In the genomic region with DNA sequence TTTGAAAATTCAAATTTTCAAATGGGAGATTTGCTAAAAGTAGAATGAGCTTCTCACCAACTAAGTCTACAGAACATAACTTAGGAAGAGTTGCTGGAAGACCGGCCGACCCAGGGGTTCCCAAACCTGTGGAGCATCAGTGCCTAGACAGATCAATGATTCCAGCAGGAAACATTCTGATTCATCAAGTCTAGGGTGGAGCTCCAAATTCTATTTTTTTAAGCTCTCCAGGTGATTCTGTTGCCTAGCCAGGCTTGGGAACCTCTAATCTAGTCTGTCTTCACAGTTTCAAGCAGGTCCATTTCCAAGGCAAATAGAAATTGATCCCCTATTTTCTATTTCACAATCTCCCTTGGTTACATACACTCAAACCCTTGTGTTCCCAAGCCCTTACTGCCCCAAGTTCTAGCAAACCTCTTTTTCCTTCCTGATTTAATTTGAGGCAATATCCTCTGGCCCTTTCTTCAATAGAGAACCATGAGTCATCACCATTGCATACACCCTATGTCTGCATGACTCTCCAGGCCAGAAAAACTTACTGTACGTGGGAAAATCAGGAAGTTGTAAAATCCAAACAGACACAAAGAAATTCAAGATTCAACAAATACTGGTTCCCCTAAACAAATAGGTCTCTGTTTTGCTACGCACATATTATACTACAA, we compare ENCODE assay signal across 1 cellular context.
TF ChIP-seq lines count a peak whose summit lies in the region.

No MANE protein-coding gene starts in this region.

TF ChIP-seq in HepG2, 621 proteins besides CTCF, POLR2A, EP300 and RAD21 (continued from another document and continues in another):
- TF ChIP-seq ELF3 (CRISPR knock-in tag; IDR thresholded peaks at IDR 0.05) (peak; percentile 86), SIX1 (CRISPR knock-in tag; IDR thresholded peaks at IDR 0.05; ENCODE audit: borderline replicate concordance) (0 out of 2 replicates have a peak, but pooled peaks have one; percentile 13), ZNF484 (CRISPR knock-in tag; IDR thresholded peaks at IDR 0.05; ENCODE audit: borderline replicate concordance, low read depth) (no peak), ZNF644 (CRISPR knock-in tag; IDR thresholded peaks at IDR 0.05; ENCODE audit: low read depth) (peak; percentile 47; the same call in 1 of the 2 replicates), FOXA3 (CRISPR knock-in tag; IDR thresholded peaks at IDR 0.05) (peak; percentile 58), FOXK1 (CRISPR knock-in tag; IDR thresholded peaks at IDR 0.05; ENCODE audit: borderline replicate concordance, low read depth) (peak; percentile 20; the same call in 1 of the 2 replicates), FOXA1 (IDR thresholded peaks at IDR 0.05) (no peak), FOXA1 (CRISPR knock-in tag; IDR thresholded peaks at IDR 0.05) (0 out of 2 replicates have a peak, but pooled peaks have one; percentile 3), AGO1 (IDR thresholded peaks at IDR 0.05; ENCODE audit: low read depth, low read length, poor library complexity, severe bottlenecking) (no peak), THAP11 (CRISPR knock-in tag; IDR thresholded peaks at IDR 0.05) (0 out of 2 replicates have a peak, but pooled peaks have one; percentile 22), MIXL1 (CRISPR knock-in tag; IDR thresholded peaks at IDR 0.05) (0 out of 2 replicates have a peak, but pooled peaks have one; percentile 50), FIP1L1 (IDR thresholded peaks at IDR 0.05; ENCODE audit: borderline replicate concordance, insufficient read depth, low read depth, low read length) (no peak), SOX13 (IDR thresholded peaks at IDR 0.05) (no peak), SOX13 (CRISPR knock-in tag; conservative IDR thresholded peaks at IDR 0.05 in 1 of 2, IDR thresholded peaks at IDR 0.05 in 1 of 2) (peak in 1 of 2 experiments; percentile 21; a peak in 1 of 4 replicates), ZBTB7B (CRISPR knock-in tag; IDR thresholded peaks at IDR 0.05) (no peak), ZNF788 (CRISPR knock-in tag; IDR thresholded peaks at IDR 0.05; ENCODE audit: borderline replicate concordance) (no peak), KLF16 (CRISPR knock-in tag; IDR thresholded peaks at IDR 0.05) (peak in 1 of 2 experiments; percentile 66; a peak in 1 of 4 replicates), GATAD2A (CRISPR knock-in tag; IDR thresholded peaks at IDR 0.05) (peak; percentile 85), POGZ (CRISPR knock-in tag; IDR thresholded peaks at IDR 0.05) (0 out of 2 replicates have a peak, but pooled peaks have one; percentile 38), ZNF383 (CRISPR knock-in tag; IDR thresholded peaks at IDR 0.05; ENCODE audit: borderline replicate concordance) (no peak), KDM5A (IDR thresholded peaks at IDR 0.05; ENCODE audit: borderline replicate concordance, low read length) (no peak), ZNF556 (CRISPR knock-in tag; IDR thresholded peaks at IDR 0.05; ENCODE audit: borderline replicate concordance) (no peak), CHD4 (IDR thresholded peaks at IDR 0.05; ENCODE audit: borderline replicate concordance, low read length) (no peak), DNMT3B (CRISPR knock-in tag; conservative IDR thresholded peaks at IDR 0.05) (0 out of 2 replicates have a peak, but pooled peaks have one; percentile 26), JUND (CRISPR knock-in tag; IDR thresholded peaks at IDR 0.05) (0 out of 2 replicates have a peak, but pooled peaks have one; percentile 36), BCL6 (CRISPR knock-in tag; IDR thresholded peaks at IDR 0.05) (peak; percentile 59), ARHGAP35 (CRISPR knock-in tag; IDR thresholded peaks at IDR 0.05; ENCODE audit: borderline replicate concordance) (no peak), MAFG (CRISPR knock-in tag; IDR thresholded peaks at IDR 0.05) (no peak), ZNF598 (CRISPR knock-in tag; IDR thresholded peaks at IDR 0.05; ENCODE audit: borderline replicate concordance) (no peak), AGO2 (optimal IDR thresholded peaks at IDR 0.05; ENCODE audit: low read depth, low read length) (no peak), KDM2A (CRISPR knock-in tag; IDR thresholded peaks at IDR 0.05; ENCODE audit: borderline replicate concordance, low read depth) (no peak), RCOR2 (CRISPR knock-in tag; IDR thresholded peaks at IDR 0.05) (peak; percentile 58; the same call in 1 of the 2 replicates), FOXO1 (CRISPR knock-in tag; IDR thresholded peaks at IDR 0.05) (no peak), MEIS2 (CRISPR knock-in tag; IDR thresholded peaks at IDR 0.05) (no peak), CEBPB (IDR thresholded peaks at IDR 0.05; ENCODE audit: borderline replicate concordance, low read depth, low read length) (peak; percentile 76)
- TF ChIP-seq, protein P1, sequence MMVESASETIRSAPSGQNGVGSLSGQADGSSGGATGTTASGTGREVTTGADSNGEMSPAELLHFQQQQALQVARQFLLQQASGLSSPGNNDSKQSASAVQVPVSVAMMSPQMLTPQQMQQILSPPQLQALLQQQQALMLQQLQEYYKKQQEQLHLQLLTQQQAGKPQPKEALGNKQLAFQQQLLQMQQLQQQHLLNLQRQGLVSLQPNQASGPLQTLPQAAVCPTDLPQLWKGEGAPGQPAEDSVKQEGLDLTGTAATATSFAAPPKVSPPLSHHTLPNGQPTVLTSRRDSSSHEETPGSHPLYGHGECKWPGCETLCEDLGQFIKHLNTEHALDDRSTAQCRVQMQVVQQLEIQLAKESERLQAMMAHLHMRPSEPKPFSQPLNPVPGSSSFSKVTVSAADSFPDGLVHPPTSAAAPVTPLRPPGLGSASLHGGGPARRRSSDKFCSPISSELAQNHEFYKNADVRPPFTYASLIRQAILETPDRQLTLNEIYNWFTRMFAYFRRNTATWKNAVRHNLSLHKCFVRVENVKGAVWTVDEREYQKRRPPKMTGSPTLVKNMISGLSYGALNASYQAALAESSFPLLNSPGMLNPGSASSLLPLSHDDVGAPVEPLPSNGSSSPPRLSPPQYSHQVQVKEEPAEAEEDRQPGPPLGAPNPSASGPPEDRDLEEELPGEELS (CRISPR knock-in tag; IDR thresholded peaks at IDR 0.05), result peak; percentile 35; the same call in 1 of the 2 replicates
- TF ChIP-seq, protein P2, sequence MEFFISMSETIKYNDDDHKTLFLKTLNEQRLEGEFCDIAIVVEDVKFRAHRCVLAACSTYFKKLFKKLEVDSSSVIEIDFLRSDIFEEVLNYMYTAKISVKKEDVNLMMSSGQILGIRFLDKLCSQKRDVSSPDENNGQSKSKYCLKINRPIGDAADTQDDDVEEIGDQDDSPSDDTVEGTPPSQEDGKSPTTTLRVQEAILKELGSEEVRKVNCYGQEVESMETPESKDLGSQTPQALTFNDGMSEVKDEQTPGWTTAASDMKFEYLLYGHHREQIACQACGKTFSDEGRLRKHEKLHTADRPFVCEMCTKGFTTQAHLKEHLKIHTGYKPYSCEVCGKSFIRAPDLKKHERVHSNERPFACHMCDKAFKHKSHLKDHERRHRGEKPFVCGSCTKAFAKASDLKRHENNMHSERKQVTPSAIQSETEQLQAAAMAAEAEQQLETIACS (CRISPR knock-in tag; IDR thresholded peaks at IDR 0.05), result no peak
- TF ChIP-seq, protein P3, sequence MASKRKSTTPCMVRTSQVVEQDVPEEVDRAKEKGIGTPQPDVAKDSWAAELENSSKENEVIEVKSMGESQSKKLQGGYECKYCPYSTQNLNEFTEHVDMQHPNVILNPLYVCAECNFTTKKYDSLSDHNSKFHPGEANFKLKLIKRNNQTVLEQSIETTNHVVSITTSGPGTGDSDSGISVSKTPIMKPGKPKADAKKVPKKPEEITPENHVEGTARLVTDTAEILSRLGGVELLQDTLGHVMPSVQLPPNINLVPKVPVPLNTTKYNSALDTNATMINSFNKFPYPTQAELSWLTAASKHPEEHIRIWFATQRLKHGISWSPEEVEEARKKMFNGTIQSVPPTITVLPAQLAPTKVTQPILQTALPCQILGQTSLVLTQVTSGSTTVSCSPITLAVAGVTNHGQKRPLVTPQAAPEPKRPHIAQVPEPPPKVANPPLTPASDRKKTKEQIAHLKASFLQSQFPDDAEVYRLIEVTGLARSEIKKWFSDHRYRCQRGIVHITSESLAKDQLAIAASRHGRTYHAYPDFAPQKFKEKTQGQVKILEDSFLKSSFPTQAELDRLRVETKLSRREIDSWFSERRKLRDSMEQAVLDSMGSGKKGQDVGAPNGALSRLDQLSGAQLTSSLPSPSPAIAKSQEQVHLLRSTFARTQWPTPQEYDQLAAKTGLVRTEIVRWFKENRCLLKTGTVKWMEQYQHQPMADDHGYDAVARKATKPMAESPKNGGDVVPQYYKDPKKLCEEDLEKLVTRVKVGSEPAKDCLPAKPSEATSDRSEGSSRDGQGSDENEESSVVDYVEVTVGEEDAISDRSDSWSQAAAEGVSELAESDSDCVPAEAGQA (IDR thresholded peaks at IDR 0.05; ENCODE audit: low read depth), result no peak
- TF ChIP-seq, protein P3 (CRISPR knock-in tag; IDR thresholded peaks at IDR 0.05; ENCODE audit: borderline replicate concordance), result no peak
- TF ChIP-seq, protein P4, sequence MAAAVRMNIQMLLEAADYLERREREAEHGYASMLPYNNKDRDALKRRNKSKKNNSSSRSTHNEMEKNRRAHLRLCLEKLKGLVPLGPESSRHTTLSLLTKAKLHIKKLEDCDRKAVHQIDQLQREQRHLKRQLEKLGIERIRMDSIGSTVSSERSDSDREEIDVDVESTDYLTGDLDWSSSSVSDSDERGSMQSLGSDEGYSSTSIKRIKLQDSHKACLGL (CRISPR knock-in tag; IDR thresholded peaks at IDR 0.05), result no peak
- TF ChIP-seq, protein P5, sequence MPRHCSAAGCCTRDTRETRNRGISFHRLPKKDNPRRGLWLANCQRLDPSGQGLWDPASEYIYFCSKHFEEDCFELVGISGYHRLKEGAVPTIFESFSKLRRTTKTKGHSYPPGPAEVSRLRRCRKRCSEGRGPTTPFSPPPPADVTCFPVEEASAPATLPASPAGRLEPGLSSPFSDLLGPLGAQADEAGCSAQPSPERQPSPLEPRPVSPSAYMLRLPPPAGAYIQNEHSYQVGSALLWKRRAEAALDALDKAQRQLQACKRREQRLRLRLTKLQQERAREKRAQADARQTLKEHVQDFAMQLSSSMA (CRISPR knock-in tag; IDR thresholded peaks at IDR 0.05), result no peak
- TF ChIP-seq, protein P6, sequence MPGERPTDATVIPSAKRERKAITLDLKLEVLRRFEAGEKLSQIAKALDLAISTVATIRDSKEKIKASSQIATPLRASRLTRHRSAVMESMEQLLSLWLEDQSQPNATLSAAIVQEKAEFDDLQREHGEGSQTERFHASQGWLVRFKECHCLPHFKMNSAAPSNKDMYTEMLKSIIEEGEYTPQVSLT (CRISPR knock-in tag; IDR thresholded peaks at IDR 0.05; ENCODE audit: borderline replicate concordance, low read depth), result no peak
- TF ChIP-seq, protein P7, sequence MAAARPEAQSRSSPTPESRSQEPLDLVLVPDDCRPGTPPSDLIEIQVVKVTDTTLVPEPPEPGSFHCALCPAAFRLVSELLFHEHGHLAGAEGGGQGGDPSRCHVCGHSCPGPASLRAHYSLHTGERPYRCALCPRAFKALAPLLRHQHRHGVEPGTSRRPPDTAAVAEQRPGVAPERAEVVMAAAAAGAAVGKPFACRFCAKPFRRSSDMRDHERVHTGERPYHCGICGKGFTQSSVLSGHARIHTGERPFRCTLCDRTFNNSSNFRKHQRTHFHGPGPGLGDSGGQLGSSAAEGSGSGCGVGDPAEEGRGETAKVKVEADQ (CRISPR knock-in tag; IDR thresholded peaks at IDR 0.05; ENCODE audit: borderline replicate concordance), result no peak
- TF ChIP-seq, protein P8, sequence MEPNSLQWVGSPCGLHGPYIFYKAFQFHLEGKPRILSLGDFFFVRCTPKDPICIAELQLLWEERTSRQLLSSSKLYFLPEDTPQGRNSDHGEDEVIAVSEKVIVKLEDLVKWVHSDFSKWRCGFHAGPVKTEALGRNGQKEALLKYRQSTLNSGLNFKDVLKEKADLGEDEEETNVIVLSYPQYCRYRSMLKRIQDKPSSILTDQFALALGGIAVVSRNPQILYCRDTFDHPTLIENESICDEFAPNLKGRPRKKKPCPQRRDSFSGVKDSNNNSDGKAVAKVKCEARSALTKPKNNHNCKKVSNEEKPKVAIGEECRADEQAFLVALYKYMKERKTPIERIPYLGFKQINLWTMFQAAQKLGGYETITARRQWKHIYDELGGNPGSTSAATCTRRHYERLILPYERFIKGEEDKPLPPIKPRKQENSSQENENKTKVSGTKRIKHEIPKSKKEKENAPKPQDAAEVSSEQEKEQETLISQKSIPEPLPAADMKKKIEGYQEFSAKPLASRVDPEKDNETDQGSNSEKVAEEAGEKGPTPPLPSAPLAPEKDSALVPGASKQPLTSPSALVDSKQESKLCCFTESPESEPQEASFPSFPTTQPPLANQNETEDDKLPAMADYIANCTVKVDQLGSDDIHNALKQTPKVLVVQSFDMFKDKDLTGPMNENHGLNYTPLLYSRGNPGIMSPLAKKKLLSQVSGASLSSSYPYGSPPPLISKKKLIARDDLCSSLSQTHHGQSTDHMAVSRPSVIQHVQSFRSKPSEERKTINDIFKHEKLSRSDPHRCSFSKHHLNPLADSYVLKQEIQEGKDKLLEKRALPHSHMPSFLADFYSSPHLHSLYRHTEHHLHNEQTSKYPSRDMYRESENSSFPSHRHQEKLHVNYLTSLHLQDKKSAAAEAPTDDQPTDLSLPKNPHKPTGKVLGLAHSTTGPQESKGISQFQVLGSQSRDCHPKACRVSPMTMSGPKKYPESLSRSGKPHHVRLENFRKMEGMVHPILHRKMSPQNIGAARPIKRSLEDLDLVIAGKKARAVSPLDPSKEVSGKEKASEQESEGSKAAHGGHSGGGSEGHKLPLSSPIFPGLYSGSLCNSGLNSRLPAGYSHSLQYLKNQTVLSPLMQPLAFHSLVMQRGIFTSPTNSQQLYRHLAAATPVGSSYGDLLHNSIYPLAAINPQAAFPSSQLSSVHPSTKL (CRISPR knock-in tag; IDR thresholded peaks at IDR 0.05), result peak; percentile 76; the same call in 1 of the 2 replicates
- TF ChIP-seq, protein P9, sequence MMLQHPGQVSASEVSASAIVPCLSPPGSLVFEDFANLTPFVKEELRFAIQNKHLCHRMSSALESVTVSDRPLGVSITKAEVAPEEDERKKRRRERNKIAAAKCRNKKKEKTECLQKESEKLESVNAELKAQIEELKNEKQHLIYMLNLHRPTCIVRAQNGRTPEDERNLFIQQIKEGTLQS (CRISPR knock-in tag; IDR thresholded peaks at IDR 0.05), result peak; percentile 82; the same call in 1 of the 2 replicates
